Comparison of ENCODE assay signal across 8 cellular contexts in the genomic region with DNA sequence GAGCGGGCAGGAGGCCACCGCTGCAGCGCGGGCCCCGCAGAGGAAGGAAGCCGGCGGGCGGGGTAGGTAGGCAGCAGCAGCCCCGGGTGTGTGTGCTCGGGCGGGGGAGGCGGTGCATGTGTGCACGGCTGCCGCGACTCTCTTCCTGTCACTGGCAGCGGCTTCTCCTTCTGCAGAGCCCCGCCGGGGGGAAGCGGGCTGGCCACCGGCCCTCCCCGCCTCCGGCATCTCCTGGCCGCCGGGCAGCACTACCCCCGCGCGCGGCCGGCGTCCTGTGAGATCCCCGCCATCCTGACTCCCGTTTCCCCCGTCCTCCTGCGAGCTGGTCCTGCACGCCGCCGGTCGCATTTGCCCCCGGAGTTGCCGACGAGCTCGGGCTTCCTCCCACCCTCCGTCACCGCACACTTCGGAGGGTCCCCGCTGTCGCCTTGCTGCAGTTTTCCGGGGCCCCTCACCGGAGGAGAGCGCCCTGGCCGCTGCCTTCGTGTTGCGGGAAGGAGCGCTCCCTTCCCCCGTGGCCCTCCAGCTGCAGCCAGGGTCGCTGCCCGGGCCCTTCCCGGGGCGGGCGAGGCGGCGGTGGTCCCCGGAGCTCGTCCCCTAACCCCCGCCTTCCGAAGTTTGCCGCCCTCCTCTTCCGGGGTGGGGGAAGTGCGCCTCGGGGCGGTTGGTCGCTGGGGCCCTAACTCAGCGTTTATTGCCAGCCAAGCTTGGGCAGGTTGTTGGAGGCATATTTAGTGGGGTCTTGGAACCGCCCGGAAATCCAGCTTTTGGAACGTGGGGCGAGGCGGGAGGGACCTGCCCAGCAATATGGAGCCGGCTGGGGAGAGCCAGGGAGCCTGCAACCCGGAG. TPM values are rescaled to one million over a fixed set of nuclear protein-coding genes. Genes with fewer than 3 reads are reported as not detected.
DNase-seq lines count a peak whose midpoint lies in the region; ATAC-seq and TF ChIP-seq lines count a peak whose summit lies in the region.

No MANE protein-coding gene starts in this region.

- peaks cover 0 to 9% (median 5%) of the 10 kb centered on the region in 3 experiments for H3K9me3 ChIP-seq in naive thymus-derived CD4-positive, alpha-beta T cell (ENCODE audit: control insufficient read depth in 2 of 3, low read length in 3 of 3)

- H3K4me3 Mint-ChIP-seq in naive thymus-derived CD4-positive, alpha-beta T cell: peak overlapping the region; percentile 84 to 94 (median 92)

- TF ChIP-seq CTCF in epithelial cell of esophagus (IDR thresholded peaks at IDR 0.05; ENCODE audit: insufficient read depth, low read depth, low read length, missing control alignments): no peak

- H3K36me3 ChIP-seq in naive thymus-derived CD4-positive, alpha-beta T cell (ENCODE audit: control insufficient read depth in 2 of 3, insufficient read depth in 3 of 3, low read length in 3 of 3): peaks cover 0 to 19% (median 0%) of the 10 kb centered on the region in 3 experiments

- H3K27me3 ChIP-seq in naive thymus-derived CD4-positive, alpha-beta T cell (ENCODE audit: control insufficient read depth in 2 of 2, insufficient read depth in 2 of 2, low read length in 2 of 2): no peaks in the 10 kb centered on the region

- H3K4me1 Mint-ChIP-seq in naive thymus-derived CD4-positive, alpha-beta T cell: peaks cover 39 to 50% (median 47%) of the 10 kb centered on the region in 7 donors

- POLR2A ChIA-PET in naive thymus-derived CD4-positive, alpha-beta T cell (lab: Charles Lee): interaction anchor here (0.6 to 4.0 kb wide), 29 partner anchors 8 to 1049 kb away, joined by 3 to 28 read pairs (median 7); no protein-coding TSS in a partner anchor

- H3K27ac Mint-ChIP-seq in naive thymus-derived CD4-positive, alpha-beta T cell: peak overlapping the region; percentile 65 to 95 (median 81)

- H3K9me3 Mint-ChIP-seq in naive thymus-derived CD4-positive, alpha-beta T cell: peaks cover 0 to 13% (median 3%) of the 10 kb centered on the region in 11 donors

- intact Hi-C loops in naive thymus-derived CD4-positive, alpha-beta T cell (cut with micrococcal nuclease): loop anchor here (1.0 to 10.0 kb wide), 20 partner anchors 8 to 1391 kb away; a partner anchor contains a TSS

- H3K4me1 ChIP-seq in naive thymus-derived CD4-positive, alpha-beta T cell (ENCODE audit: control insufficient read depth in 2 of 2, insufficient read depth in 2 of 2, low read length in 2 of 2): peaks cover 16 to 18% of the 10 kb centered on the region in 2 donors

- DNase-seq in AML-193 (lab: John Stamatoyannopoulos, UW): peak; percentile 67 to 85
- peak; percentile 10 for DNase-seq in NCI-H82 treated with DMSO at 0.1 percent for 48 hours (lab: John Stamatoyannopoulos, UW; ENCODE audit: unreplicated experiment)
- DNase-seq in activated CD8-positive, alpha-beta memory T cell treated with anti-CD3 and anti-CD28 coated beads for 48 hours (ENCODE audit: low read depth in 2 of 3, low spot score in 2 of 3): peak; percentile 37 to 42 (median 41)
- DNase-seq in epithelial cell of esophagus (ENCODE audit: low read depth): peak; percentile 24
- peak; percentile 34 to 89 (median 81) for DNase-seq in naive thymus-derived CD4-positive, alpha-beta T cell
- peak; percentile 84 for DNase-seq in stimulated activated naive CD4-positive, alpha-beta T cell treated with Interleukin-2 at 50 U/mL for 16 hours (lab: John Stamatoyannopoulos, UW)

- H3K4me3 ChIP-seq in epithelial cell of esophagus (ENCODE audit: low read length): peak overlapping the region; percentile 95
- peak overlapping the region; percentile 73 for H3K4me3 ChIP-seq in naive thymus-derived CD4-positive, alpha-beta T cell (ENCODE audit: low read length)

- H3K36me3 Mint-ChIP-seq in naive thymus-derived CD4-positive, alpha-beta T cell: peaks cover 0 to 21% (median 15%) of the 10 kb centered on the region in 5 donors

- ATAC-seq in GM19035 (IDR thresholded peaks at IDR 0.05; ENCODE audit: unreplicated experiment): peak; percentile 48
- peak; percentile 50 for ATAC-seq in HG03280 (IDR thresholded peaks at IDR 0.05; ENCODE audit: unreplicated experiment)
- ATAC-seq in naive thymus-derived CD4-positive, alpha-beta T cell: peak; percentile 74

- no peaks in the 10 kb centered on the region for H3K27me3 Mint-ChIP-seq in naive thymus-derived CD4-positive, alpha-beta T cell

- H3K27ac ChIP-seq in naive thymus-derived CD4-positive, alpha-beta T cell (ENCODE audit: low read depth, low read length): peak overlapping the region; percentile 89

- CTCF ChIA-PET in naive thymus-derived CD4-positive, alpha-beta T cell (lab: Charles Lee): interaction anchor here (0.8 to 2.6 kb wide), 10 partner anchors 9 to 70 kb away, joined by 3 to 14 read pairs (median 6); no protein-coding TSS in a partner anchor

RNA-seq across cellular contexts. Expression of a gene that starts 0.6 kb away (rescaled TPM):
- 100 to 1,000 TPM in 4 of 5 experiments, 10 to 100 TPM in 1; 72.0 to 207 (median 131) TPM for total RNA-seq in naive thymus-derived CD4-positive, alpha-beta T cell
- 100 to 1,000 TPM in 1 of 2 donors, 10 to 100 TPM in 1; 85.1 to 110 TPM for polyA plus RNA-seq in naive thymus-derived CD4-positive, alpha-beta T cell

Comparison
In these comparisons a context has a peak if more than half of its experiments do, and no peak if none do; other contexts are left out.
1. Peak in every context shown above with its lines: DNase-seq, ATAC-seq, H3K4me3 ChIP-seq and H3K27ac ChIP-seq.
2. DNase-seq: peak in every context shown above with its lines; median percentile 84 in stimulated activated naive CD4-positive, alpha-beta T cell treated with Interleukin-2 at 50 U/mL for 16 hours; 81 in naive thymus-derived CD4-positive, alpha-beta T cell; 76 in AML-193; 41 in activated CD8-positive, alpha-beta memory T cell treated with anti-CD3 and anti-CD28 coated beads for 48 hours; 24 in epithelial cell of esophagus; 10 in NCI-H82 treated with DMSO at 0.1 percent for 48 hours.